Comparison of ENCODE assay signal across 25 cellular contexts in genomic region chr16:52398021-52398420, GRCh38.
"Had no signal": no experiment of that assay in that cellular context is flagged by ENCODE, and none has a peak within 500 bp of the region (broad histone marks: within the 10 kb centered on the region; RNA-seq: fewer than 3 reads in every experiment).

No MANE protein-coding gene starts in this region.

- H3K9me3 ChIP-seq: ovary, psoas muscle, stomach, thyroid gland, tibial nerve, upper lobe of left lung, vagina had no signal

- H3K36me3 ChIP-seq: neural progenitor cell, ovary, stomach, thoracic aorta, thyroid gland, tibial nerve, upper lobe of left lung, vagina had no signal

- H2AFZ ChIP-seq: neural progenitor cell, parathyroid adenoma had no signal

- DNase-seq: naive thymus-derived CD4-positive, alpha-beta T cell; natural killer cell; occipital lobe; ovary; posterior cingulate gyrus; psoas muscle; right cardiac atrium; stimulated activated CD4-positive, alpha-beta T cell treated with anti-CD3 and anti-CD28 coated beads, Interleukin-15, amount 100 ng/mL, for 24 hours; stimulated activated CD4-positive, alpha-beta T cell treated with anti-CD3 and anti-CD28 coated beads, Interleukin-2, amount 100 ng/mL, for 24 hours; stimulated activated CD4-positive, alpha-beta T cell treated with anti-CD3 and anti-CD28 coated beads, Interleukin-2, amount 100 ng/mL, for 48 hours; stimulated activated CD4-positive, alpha-beta T cell treated with anti-CD3 and anti-CD28 coated beads, Interleukin-4, amount 100 ng/mL, for 24 hours; stimulated activated naive B cell treated with anti-CD40 and anti-IgM and Interleukin-4, amounts not matched to agents 10 μg/mL and 1 μg/mL and 100 μg/mL, for 72 hours; stimulated activated naive CD4-positive, alpha-beta T cell treated with Interleukin-2 at 50 U/mL for 16 hours; stomach; thyroid gland; upper lobe of left lung had no signal

- H3K27me3 ChIP-seq: neural progenitor cell, ovary, stomach, thyroid gland, tibial nerve, upper lobe of left lung, vagina had no signal

- H3K4me3 ChIP-seq: neural progenitor cell, ovary, psoas muscle, stomach, thoracic aorta, thyroid gland, tibial nerve, upper lobe of left lung, vagina had no signal

- H3K9ac ChIP-seq: neural progenitor cell, parathyroid adenoma had no signal

- H3K4me2 ChIP-seq: neural progenitor cell had no signal

- H3K27ac ChIP-seq: neural progenitor cell, ovary, parathyroid adenoma, psoas muscle, stomach, thoracic aorta, thyroid gland, tibial nerve, upper lobe of left lung, vagina had no signal

- FAIRE-seq: small intestine, urothelium cell line had no signal

- H3K79me2 ChIP-seq: parathyroid adenoma had no signal

- H3K4me1 ChIP-seq: neural progenitor cell, parathyroid adenoma, psoas muscle, stomach, thyroid gland, tibial nerve, upper lobe of left lung, vagina had no signal

- ATAC-seq: naive thymus-derived CD4-positive, alpha-beta T cell; natural killer cell; psoas muscle; right cardiac atrium; sciatic nerve; stimulated activated effector memory CD8-positive, alpha-beta T cell treated with anti-CD3 and anti-CD28 coated beads, Interleukin-12 subunit alpha, Interleukin-12 subunit beta, amount 100 ng/mL, for 72 hours; stimulated activated naive B cell treated with anti-CD40 and anti-IgM and Interleukin-4, amounts not matched to agents 10 μg/mL and 1 μg/mL and 100 μg/mL, for 72 hours had no signal
